1 cellular context compared by ENCODE assay signal in the genomic region with DNA sequence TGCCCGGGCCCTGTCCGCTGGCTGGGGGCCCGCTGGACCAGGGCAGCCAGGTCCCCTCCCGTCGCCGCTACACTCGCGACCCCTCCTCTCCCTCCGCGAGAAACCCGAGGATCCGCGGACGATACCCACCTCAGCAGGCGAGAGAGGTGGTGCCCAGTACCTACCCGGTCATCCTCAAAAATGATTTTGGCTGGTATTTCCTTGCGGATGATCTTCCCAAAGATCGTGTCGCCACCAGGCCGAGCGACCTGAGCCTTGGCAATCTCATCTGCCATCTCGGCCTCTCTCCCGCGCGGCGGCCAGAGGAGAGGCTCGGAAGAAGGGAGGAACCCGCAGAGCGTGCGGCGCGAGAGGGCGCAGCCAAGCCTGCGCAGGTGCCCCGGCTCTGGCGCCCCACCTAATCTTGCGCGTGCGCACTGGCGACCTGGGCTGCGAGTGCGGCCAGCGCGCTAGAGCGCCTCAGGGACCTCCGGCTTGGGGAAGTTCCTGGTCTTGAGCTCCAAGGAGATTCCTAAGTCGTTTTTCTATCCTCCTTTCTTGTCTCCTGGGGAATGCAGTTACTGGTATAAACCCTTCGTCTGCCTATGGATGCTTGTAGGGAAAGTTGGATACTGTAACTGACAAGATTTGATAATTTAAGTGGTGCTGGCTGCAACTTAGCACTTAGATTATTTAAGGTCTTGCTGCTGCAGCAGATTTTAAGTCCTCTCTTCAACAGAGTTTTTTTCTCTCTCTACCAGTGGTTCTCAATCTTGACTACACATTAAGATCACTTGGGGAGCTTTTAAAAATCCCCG.
TF ChIP-seq lines count a peak whose summit lies in the region.

HINT1 (minus strand) TSS at position 326 of the 797 bp plus-strand sequence; CDS start at position 275, 51 bp downstream.

TF ChIP-seq in HepG2, 621 proteins besides CTCF, POLR2A, EP300 and RAD21 (continued from another document and continues in another):
- TF ChIP-seq, protein P1, sequence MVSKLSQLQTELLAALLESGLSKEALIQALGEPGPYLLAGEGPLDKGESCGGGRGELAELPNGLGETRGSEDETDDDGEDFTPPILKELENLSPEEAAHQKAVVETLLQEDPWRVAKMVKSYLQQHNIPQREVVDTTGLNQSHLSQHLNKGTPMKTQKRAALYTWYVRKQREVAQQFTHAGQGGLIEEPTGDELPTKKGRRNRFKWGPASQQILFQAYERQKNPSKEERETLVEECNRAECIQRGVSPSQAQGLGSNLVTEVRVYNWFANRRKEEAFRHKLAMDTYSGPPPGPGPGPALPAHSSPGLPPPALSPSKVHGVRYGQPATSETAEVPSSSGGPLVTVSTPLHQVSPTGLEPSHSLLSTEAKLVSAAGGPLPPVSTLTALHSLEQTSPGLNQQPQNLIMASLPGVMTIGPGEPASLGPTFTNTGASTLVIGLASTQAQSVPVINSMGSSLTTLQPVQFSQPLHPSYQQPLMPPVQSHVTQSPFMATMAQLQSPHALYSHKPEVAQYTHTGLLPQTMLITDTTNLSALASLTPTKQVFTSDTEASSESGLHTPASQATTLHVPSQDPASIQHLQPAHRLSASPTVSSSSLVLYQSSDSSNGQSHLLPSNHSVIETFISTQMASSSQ (IDR thresholded peaks at IDR 0.05; ENCODE audit: low read depth): no peak
- TF ChIP-seq, protein P1 (CRISPR knock-in tag; IDR thresholded peaks at IDR 0.05; ENCODE audit: borderline replicate concordance): peak; percentile 61; the same call in 1 of the 2 replicates
- TF ChIP-seq JUNB (CRISPR knock-in tag; IDR thresholded peaks at IDR 0.05; ENCODE audit: borderline replicate concordance): no peak
- TF ChIP-seq ZSCAN21 (CRISPR knock-in tag; IDR thresholded peaks at IDR 0.05; ENCODE audit: borderline replicate concordance): peak; percentile 66; the same call in 1 of the 2 replicates
- TF ChIP-seq ZSCAN9 (CRISPR knock-in tag; IDR thresholded peaks at IDR 0.05; ENCODE audit: borderline replicate concordance): peak; percentile 74; the same call in 1 of the 2 replicates
- no peak for TF ChIP-seq ONECUT2 (CRISPR knock-in tag; IDR thresholded peaks at IDR 0.05)
- no peak for TF ChIP-seq ZNF775 (CRISPR knock-in tag; IDR thresholded peaks at IDR 0.05; ENCODE audit: borderline replicate concordance)
- no peak for TF ChIP-seq TCF12 (IDR thresholded peaks at IDR 0.05)
- no peak; the same call in 1 of the 2 replicates for TF ChIP-seq TCF12 (CRISPR knock-in tag; IDR thresholded peaks at IDR 0.05)
- TF ChIP-seq MTA3 (CRISPR knock-in tag; IDR thresholded peaks at IDR 0.05): no peak
- TF ChIP-seq SCMH1 (CRISPR knock-in tag; IDR thresholded peaks at IDR 0.05; ENCODE audit: borderline replicate concordance): no peak
- TF ChIP-seq ZNF672 (CRISPR knock-in tag; IDR thresholded peaks at IDR 0.05): no peak
- TF ChIP-seq ATF1 (CRISPR knock-in tag; IDR thresholded peaks at IDR 0.05): no peak
- peak; percentile 41; the same call in 1 of the 2 replicates for TF ChIP-seq HOXA3 (CRISPR knock-in tag; IDR thresholded peaks at IDR 0.05)
- peak; percentile 46; the same call in 1 of the 2 replicates for TF ChIP-seq ZNF276 (CRISPR knock-in tag; IDR thresholded peaks at IDR 0.05; ENCODE audit: low read depth)
- 0 out of 2 replicates have a peak, but pooled peaks have one; percentile 37 for TF ChIP-seq GTF3A (CRISPR knock-in tag; conservative IDR thresholded peaks at IDR 0.05)
- TF ChIP-seq ARNTL (CRISPR knock-in tag; IDR thresholded peaks at IDR 0.05): peak; percentile 59; the same call in 1 of the 2 replicates
- TF ChIP-seq PRPF4 (IDR thresholded peaks at IDR 0.05; ENCODE audit: low read depth, low read length, poor library complexity, severe bottlenecking): no peak
- TF ChIP-seq FIP1L1 (IDR thresholded peaks at IDR 0.05; ENCODE audit: borderline replicate concordance, insufficient read depth, low read depth, low read length): peak; percentile 96; the same call in 1 of the 2 replicates
- TF ChIP-seq BHLHE40 (IDR thresholded peaks at IDR 0.05; ENCODE audit: low read length): 0 out of 2 replicates have a peak, but pooled peaks have one; percentile 19
- TF ChIP-seq SRSF1 (optimal IDR thresholded peaks at IDR 0.05; ENCODE audit: low read depth, low read length): no peak
- peak; percentile 47; the same call in 1 of the 2 replicates for TF ChIP-seq KDM5B (CRISPR knock-in tag; IDR thresholded peaks at IDR 0.05; ENCODE audit: borderline replicate concordance)
- TF ChIP-seq ZNF33A (CRISPR knock-in tag; IDR thresholded peaks at IDR 0.05; ENCODE audit: borderline replicate concordance): 0 out of 2 replicates have a peak, but pooled peaks have one; percentile 37
- peak; percentile 74 for TF ChIP-seq BRD4 (CRISPR knock-in tag; IDR thresholded peaks at IDR 0.05)
- TF ChIP-seq HBP1 (CRISPR knock-in tag; IDR thresholded peaks at IDR 0.05; ENCODE audit: low read depth): no peak
- TF ChIP-seq KLF16 (CRISPR knock-in tag; IDR thresholded peaks at IDR 0.05): peak in 1 of 2 experiments; percentile 71; a peak in 2 of 4 replicates
- TF ChIP-seq ZNF552 (CRISPR knock-in tag; IDR thresholded peaks at IDR 0.05; ENCODE audit: borderline replicate concordance): no peak
- TF ChIP-seq HNF1B (CRISPR knock-in tag; IDR thresholded peaks at IDR 0.05): peak; percentile 89
- TF ChIP-seq ZNF414 (CRISPR knock-in tag; IDR thresholded peaks at IDR 0.05): peak; percentile 79; the same call in 1 of the 2 replicates
- TF ChIP-seq HOXA9 (CRISPR knock-in tag; IDR thresholded peaks at IDR 0.05; ENCODE audit: borderline replicate concordance): no peak
- peak; percentile 45; the same call in 1 of the 2 replicates for TF ChIP-seq PHF20 (CRISPR knock-in tag; IDR thresholded peaks at IDR 0.05)
- TF ChIP-seq TBP (CRISPR knock-in tag; IDR thresholded peaks at IDR 0.05): no peak
- TF ChIP-seq ZFP41 (CRISPR knock-in tag; IDR thresholded peaks at IDR 0.05; ENCODE audit: borderline replicate concordance): no peak
- TF ChIP-seq GLMP (CRISPR knock-in tag; IDR thresholded peaks at IDR 0.05; ENCODE audit: borderline replicate concordance): no peak
- no peak for TF ChIP-seq GZF1 (CRISPR knock-in tag; IDR thresholded peaks at IDR 0.05)
- no peak; the same call in 1 of the 2 replicates for TF ChIP-seq NFIC (IDR thresholded peaks at IDR 0.05; ENCODE audit: low read length)
- TF ChIP-seq ZNF746 (CRISPR knock-in tag; IDR thresholded peaks at IDR 0.05): 0 out of 2 replicates have a peak, but pooled peaks have one; percentile 23
- peak; percentile 74 for TF ChIP-seq ZFX (CRISPR knock-in tag; IDR thresholded peaks at IDR 0.05; ENCODE audit: low read depth)
- TF ChIP-seq EED (CRISPR knock-in tag; IDR thresholded peaks at IDR 0.05): peak; percentile 83
- peak; percentile 87 for TF ChIP-seq MYC (CRISPR knock-in tag; IDR thresholded peaks at IDR 0.05; ENCODE audit: borderline replicate concordance)
- TF ChIP-seq HINFP (CRISPR knock-in tag; IDR thresholded peaks at IDR 0.05; ENCODE audit: low read depth): no peak
- TF ChIP-seq ZNF543 (CRISPR knock-in tag; IDR thresholded peaks at IDR 0.05): peak; percentile 82; the same call in 1 of the 2 replicates
- no peak for TF ChIP-seq TRIM22 (IDR thresholded peaks at IDR 0.05)
- peak; percentile 70; the same call in 1 of the 2 replicates for TF ChIP-seq ZNF264 (CRISPR knock-in tag; IDR thresholded peaks at IDR 0.05)
- no peak for TF ChIP-seq ZUFSP (CRISPR knock-in tag; IDR thresholded peaks at IDR 0.05; ENCODE audit: borderline replicate concordance)
- peak; percentile 58; the same call in 1 of the 2 replicates for TF ChIP-seq ZSCAN12 (CRISPR knock-in tag; IDR thresholded peaks at IDR 0.05)
